In the genomic region with DNA sequence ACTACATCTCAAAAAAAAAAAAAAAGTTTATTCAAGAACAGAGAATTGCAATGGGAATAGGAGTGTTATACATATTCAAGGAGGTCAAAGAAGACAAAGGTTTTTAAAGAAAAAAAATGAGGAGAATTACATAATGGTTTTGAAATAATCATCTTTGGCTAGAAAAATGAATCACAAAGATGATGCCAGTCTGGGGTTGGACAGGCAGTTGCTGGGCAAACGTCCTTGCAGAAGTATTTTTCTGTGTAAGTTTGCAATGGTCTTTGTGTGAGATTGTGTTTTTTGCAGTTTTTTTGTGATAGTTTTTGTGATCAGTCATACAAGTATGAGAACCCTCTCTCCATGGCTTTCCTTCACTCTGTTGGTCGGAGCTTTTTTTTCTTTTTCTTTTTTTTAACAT, we compare ENCODE assay signal across 14 cellular contexts. TPM values are rescaled to one million over a fixed set of nuclear protein-coding genes. Genes with fewer than 3 reads are reported as not detected.
DNase-seq lines count a peak whose midpoint lies in the region; ATAC-seq and TF ChIP-seq lines count a peak whose summit lies in the region.
"Had no signal": no experiment of that assay in that cellular context is flagged by ENCODE, and none has a peak within 500 bp of the region (broad histone marks: within the 10 kb centered on the region; RNA-seq: fewer than 3 reads in every experiment).

No MANE protein-coding gene starts in this region.

- no peak for ATAC-seq in CD4-positive, alpha-beta T cell (ENCODE audit: poor library complexity)
- ATAC-seq in T-cell (replicated peaks in 1 of 4) = no peak
- ATAC-seq in left lung = no peak

- CTCF ChIA-PET in CD4-positive, alpha-beta T cell (lab: Charles Lee) = interaction anchor here (1.7 to 2.7 kb wide), 2 partner anchors 9 to 78 kb away, joined by 5 to 11 read pairs; no protein-coding TSS in a partner anchor
- CTCF ChIA-PET in T-cell (lab: Charles Lee) = no interaction called here

- no peak overlapping the region for H3K4me3 ChIP-seq in left lung
- no peak overlapping the region for H3K4me3 ChIP-seq in coronary artery
- H3K4me3 ChIP-seq: PC-9 had no signal

- no peak overlapping the region for H3K27ac ChIP-seq in CD4-positive, alpha-beta T cell (ENCODE audit: low read depth, low read length)
- H3K27ac ChIP-seq in left lung (no peak overlapping the region), coronary artery (no peak overlapping the region)
- H3K27ac ChIP-seq: PC-9 had no signal

- H3K27ac Mint-ChIP-seq in CD4-positive, alpha-beta T cell = peak overlapping the region; percentile 96
- H3K27ac Mint-ChIP-seq in T-cell = peak overlapping the region; percentile 66 to 72
- peak overlapping the region; percentile 48 to 88 (median 72) for H3K27ac Mint-ChIP-seq in immature natural killer cell

- no peak overlapping the region for H3K4me3 Mint-ChIP-seq in CD4-positive, alpha-beta T cell
- H3K4me3 Mint-ChIP-seq in T-cell (no peak overlapping the region), immature natural killer cell (no peak overlapping the region)

- peaks cover 4% of the 10 kb centered on the region for H3K9me3 Mint-ChIP-seq in CD4-positive, alpha-beta T cell
- H3K9me3 Mint-ChIP-seq in T-cell (no peaks in the 10 kb centered on the region), immature natural killer cell (no peaks in the 10 kb centered on the region)

- peaks cover 63% of the 10 kb centered on the region for H3K4me1 Mint-ChIP-seq in CD4-positive, alpha-beta T cell (ENCODE audit: low read depth)
- peaks cover 61 to 64% (median 63%) of the 10 kb centered on the region in 3 donors for H3K4me1 Mint-ChIP-seq in T-cell
- H3K4me1 Mint-ChIP-seq in immature natural killer cell = peaks cover 32 to 35% of the 10 kb centered on the region in 2 donors

- DNase-seq in CD1c-positive myeloid dendritic cell (ENCODE audit: extremely low spot score) = peak; percentile 34
- no peak for DNase-seq in CD4-positive, alpha-beta T cell
- DNase-seq in T-cell = no peak
- DNase-seq in immature natural killer cell = no peak
- no peak for DNase-seq in left lung
- DNase-seq in coronary artery (ENCODE audit: low spot score) = no peak
- DNase-seq in NCI-H2171 treated with DMSO at 0.1 percent for 48 hours (lab: John Stamatoyannopoulos, UW) = no peak
- DNase-seq: HCEC 1CT, Kasumi-1, NCI-H1048, NCI-H345, NCI-H526 treated with DMSO at 0.1 percent for 48 hours, PC-9 had no signal

- intact Hi-C loops in CD4-positive, alpha-beta T cell (cut with DNase I, micrococcal nuclease) = no loop called here
- intact Hi-C loops in left lung (cut with DNase I) = loop anchor here in 1 of 2 donors (10.0 kb wide), 1 partner anchor 83 kb away; a partner anchor contains a TSS

- no peak for TF ChIP-seq CTCF in CD4-positive, alpha-beta T cell (IDR thresholded peaks at IDR 0.05)
- TF ChIP-seq CTCF in left lung (IDR thresholded peaks at IDR 0.05) (no peak), coronary artery (IDR thresholded peaks at IDR 0.05) (no peak)

- H3K36me3 Mint-ChIP-seq in CD4-positive, alpha-beta T cell (ENCODE audit: low read depth) = no peaks in the 10 kb centered on the region
- H3K36me3 Mint-ChIP-seq in T-cell = no peaks in the 10 kb centered on the region
- no peaks in the 10 kb centered on the region for H3K36me3 Mint-ChIP-seq in immature natural killer cell

- no peaks in the 10 kb centered on the region for H3K9me3 ChIP-seq in CD4-positive, alpha-beta T cell (ENCODE audit: control insufficient read depth, low read length)
- no peaks in the 10 kb centered on the region for H3K9me3 ChIP-seq in left lung

- POLR2A ChIA-PET in CD4-positive, alpha-beta T cell (lab: Charles Lee) = interaction anchor here (0.5 to 1.7 kb wide), 3 partner anchors 9 to 243 kb away, joined by 3 to 4 read pairs (median 4); no protein-coding TSS in a partner anchor
- POLR2A ChIA-PET in T-cell (lab: Charles Lee) = interaction anchor here in 1 of 2 donors (0.6 kb wide), 2 partner anchors 82 to 92 kb away, joined by 4 to 5 read pairs; no protein-coding TSS in a partner anchor

- no peaks in the 10 kb centered on the region for H3K36me3 ChIP-seq in left lung

- no peaks in the 10 kb centered on the region for H3K27me3 Mint-ChIP-seq in CD4-positive, alpha-beta T cell
- H3K27me3 Mint-ChIP-seq in T-cell = no peaks in the 10 kb centered on the region
- peaks cover 0 to 3% (median 0%) of the 10 kb centered on the region in 3 donors for H3K27me3 Mint-ChIP-seq in immature natural killer cell (ENCODE audit: low read depth in 3 of 3)

- no peaks in the 10 kb centered on the region for H3K27me3 ChIP-seq in CD4-positive, alpha-beta T cell (ENCODE audit: control insufficient read depth, insufficient read depth, low read length)
- H3K27me3 ChIP-seq in left lung = no peaks in the 10 kb centered on the region

- H3K4me1 ChIP-seq in left lung = peaks cover 0 to 17% of the 10 kb centered on the region in 2 donors

RNA-seq across cellular contexts. Expression of a gene that starts 23.7 kb away (rescaled TPM):
- 10 to 100 TPM; 35.6 to 37.3 TPM for total RNA-seq in CD4-positive, alpha-beta T cell
- total RNA-seq in T-cell (10 to 100 TPM in 2 of 5 donors, 1 to 10 TPM in 3; 2.8 to 24.0 (median 4.6) TPM), left lung (1 to 10 TPM in 1 of 2 donors, under 1 TPM in 1; 0.73 to 1.1 TPM)
- polyA plus RNA-seq in immature natural killer cell = 1 to 10 TPM; 1.3 to 2.4 (median 1.4) TPM

RNA-seq across cellular contexts. Expression of a gene that starts 27.0 kb away (rescaled TPM):
- total RNA-seq in CD4-positive, alpha-beta T cell = not detected
- total RNA-seq in T-cell = not detected
- not detected for polyA plus RNA-seq in immature natural killer cell
- not detected for total RNA-seq in left lung
- total RNA-seq: PC-9 had no signal
- polyA plus RNA-seq: BJ had no signal
